ENCODE assay signal across 21 cellular contexts in the genomic region with DNA sequence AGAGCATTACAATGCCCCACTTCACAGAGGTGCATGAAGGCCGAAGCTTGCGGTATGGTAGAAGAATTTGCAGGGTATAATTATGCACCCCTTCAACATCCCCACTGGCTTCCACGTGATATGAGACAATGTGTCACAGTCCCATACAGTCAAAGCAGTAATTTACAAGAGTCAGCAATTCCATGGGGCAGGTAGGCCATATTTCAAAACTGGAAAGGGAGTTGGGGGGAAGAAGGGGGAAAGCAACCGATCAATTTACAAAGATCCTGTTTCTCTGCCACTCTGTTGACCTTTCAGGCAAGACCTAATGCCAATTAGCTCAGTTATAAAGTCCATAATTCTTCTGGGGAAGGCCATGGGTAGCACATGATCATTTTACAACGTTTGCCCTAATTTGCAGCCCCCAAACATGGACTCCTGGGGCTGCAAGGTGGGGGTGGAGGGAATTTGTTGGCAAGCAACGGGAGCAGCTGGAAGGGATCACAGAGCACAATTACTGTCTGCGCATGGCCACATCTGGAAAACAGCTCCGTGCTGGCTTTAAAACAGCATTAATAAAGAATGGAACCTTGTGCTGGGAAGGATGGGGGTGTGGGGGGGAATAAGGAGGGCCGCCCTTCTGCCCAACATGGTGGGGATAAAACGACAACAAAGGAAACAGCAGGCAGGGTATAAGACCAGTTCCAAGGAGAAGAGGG.
"Had no signal": no experiment of that assay in that cellular context is flagged by ENCODE, and none has a peak within 500 bp of the region (broad histone marks: within the 10 kb centered on the region; RNA-seq: fewer than 3 reads in every experiment).

No MANE protein-coding gene starts in this region.

- H3K4me3 Mint-ChIP-seq: activated B cell treated with CpG ODN at 0.5 μM for 24 hours; activated CD8-positive, alpha-beta T cell treated with anti-CD3 and anti-CD28 coated beads, Interleukin-2, amount 10 ng/mL, durations not matched to agents 7 days and 5 days; activated naive CD8-positive, alpha-beta T cell; immature natural killer cell; naive thymus-derived CD4-positive, alpha-beta T cell had no signal

- H3K4me1 Mint-ChIP-seq: activated B cell treated with CpG ODN at 0.5 μM for 24 hours; immature natural killer cell; naive thymus-derived CD4-positive, alpha-beta T cell had no signal

- ATAC-seq: activated CD8-positive, alpha-beta T cell treated with anti-CD3 and anti-CD28 coated beads, Interleukin-2, amount 10 ng/mL, durations not matched to agents 7 days and 5 days; body of pancreas; foreskin keratinocyte; mucosa of descending colon; naive thymus-derived CD4-positive, alpha-beta T cell; stimulated activated naive CD8-positive, alpha-beta T cell treated with anti-CD3 and anti-CD28 coated beads, Interleukin-15, Interleukin-2, amounts not matched to agents 100 U/mL and 50 U/mL, for 24 hours had no signal

- H3K27me3 Mint-ChIP-seq: activated naive CD8-positive, alpha-beta T cell had no signal

- H3K36me3 Mint-ChIP-seq: activated naive CD8-positive, alpha-beta T cell; immature natural killer cell; naive thymus-derived CD4-positive, alpha-beta T cell had no signal

- H3K27ac Mint-ChIP-seq: activated B cell treated with CpG ODN at 0.5 μM for 24 hours; activated CD8-positive, alpha-beta T cell treated with anti-CD3 and anti-CD28 coated beads, Interleukin-2, amount 10 ng/mL, durations not matched to agents 7 days and 5 days; activated naive CD8-positive, alpha-beta T cell; immature natural killer cell; naive thymus-derived CD4-positive, alpha-beta T cell had no signal

- H3K4me3 ChIP-seq: body of pancreas, colonic mucosa, esophagus muscularis mucosa, mucosa of descending colon, smooth muscle cell, transverse colon had no signal

- H3K9me3 Mint-ChIP-seq: activated B cell treated with CpG ODN at 0.5 μM for 24 hours had no signal

- DNase-seq: activated B cell treated with CpG ODN at 0.5 μM for 24 hours; activated CD4-positive, alpha-beta T cell treated with anti-CD3 and anti-CD28 coated beads for 48 hours; activated CD8-positive, alpha-beta memory T cell treated with anti-CD3 and anti-CD28 coated beads, Interleukin-2, amount 50 U/mL, for 4 hours; activated CD8-positive, alpha-beta T cell treated with anti-CD3 and anti-CD28 coated beads, Interleukin-2, amount 10 ng/mL, durations not matched to agents 7 days and 5 days; activated gamma-delta T cell treated with Interleukin-2 at 50 U/mL for 16 hours; amniotic stem cell; body of pancreas; central memory CD4-positive, alpha-beta T cell; colonic mucosa; foreskin keratinocyte; glutamatergic neuron; immature natural killer cell; mammary epithelial cell; mucosa of descending colon; naive thymus-derived CD4-positive, alpha-beta T cell; stimulated activated naive CD8-positive, alpha-beta T cell treated with anti-CD3 and anti-CD28 coated beads, Interleukin-15, Interleukin-2, amounts not matched to agents 100 U/mL and 50 U/mL, for 24 hours; SW 1271; transverse colon had no signal
